8 cellular contexts compared by ENCODE assay signal in genomic region chr1:203273206-203273868, GRCh38. TPM values are rescaled to one million over a fixed set of nuclear protein-coding genes. Genes with fewer than 3 reads are reported as not detected.
DNase-seq lines count a peak whose midpoint lies in the region; ATAC-seq and TF ChIP-seq lines count a peak whose summit lies in the region.

No MANE protein-coding gene starts in this region.

- H3K4me3 Mint-ChIP-seq in neural crest cell: no peak overlapping the region

- H3K4me1 ChIP-seq in DND-41 (ENCODE audit: insufficient read depth, low read length) (peaks cover 51% of the 10 kb centered on the region), GM23248 (ENCODE audit: insufficient read depth) (peaks cover 4% of the 10 kb centered on the region; the same call in 1 of the 2 replicates), stomach smooth muscle (ENCODE audit: control insufficient read depth, insufficient read depth, low read length) (peaks cover 69% of the 10 kb centered on the region)

- H3K4me1 Mint-ChIP-seq in neural crest cell: peaks cover 18% of the 10 kb centered on the region

- WGBS in GM23248 (ENCODE audit: low coverage in 1 of 2, low lambda C conversion rate in 2 of 2, missing lambda C conversion rate in 2 of 2), 2 experiments: 20% methylated on average over 32 of the region's 32 CpGs

- H3K9me2 ChIP-seq in GM23248 (ENCODE audit: insufficient read depth): no peaks in the 10 kb centered on the region

- no peak overlapping the region for H3K4me3 ChIP-seq in DND-41 (ENCODE audit: low read depth in 1 of 2, low read length in 2 of 2)
- no peak overlapping the region for H3K4me3 ChIP-seq in GM23248
- no peak overlapping the region for H3K4me3 ChIP-seq in fibroblast of villous mesenchyme (ENCODE audit: low read depth, low read length)
- peak overlapping the region; percentile 22 to 69 for H3K4me3 ChIP-seq in stomach smooth muscle (ENCODE audit: low read length in 2 of 2)

- H2AFZ ChIP-seq in DND-41 (ENCODE audit: low read depth, low read length): 0 out of 2 replicates have a peak overlapping the region, but pooled peaks have one; percentile 15
- H2AFZ ChIP-seq in GM23248: 0 out of 2 replicates have a peak overlapping the region, but pooled peaks have one; percentile 15

- no peaks in the 10 kb centered on the region for H3K9me3 Mint-ChIP-seq in neural crest cell

- H3K27ac Mint-ChIP-seq in neural crest cell (ENCODE audit: unreplicated experiment): no peak overlapping the region

- peak; percentile 86 for DNase-seq in DND-41
- peak; percentile 89 for DNase-seq in GM23248
- DNase-seq in LHCN-M2 (ENCODE audit: low read depth): peak; percentile 93
- DNase-seq in RKO (ENCODE audit: low spot score): peak; percentile 79
- DNase-seq in activated effector memory CD4-positive, alpha-beta T cell treated with Interleukin-2 at 50 U/mL for 16 hours: peak; percentile 86
- DNase-seq in fibroblast of villous mesenchyme (ENCODE audit: low read depth): peak; percentile 71
- peak; percentile 93 for DNase-seq in neural crest cell (ENCODE audit: low read depth, low spot score)

- TF ChIP-seq CTCF in DND-41 (IDR thresholded peaks at IDR 0.05; ENCODE audit: borderline replicate concordance, extremely low read depth, low read length, poor library complexity, severe bottlenecking) (peak; percentile 99), fibroblast of villous mesenchyme (IDR thresholded peaks at IDR 0.05; ENCODE audit: insufficient read depth, low read depth, low read length) (peak; percentile 89), neural crest cell (conservative IDR thresholded peaks at IDR 0.05) (peak; percentile 100)

- H3K27me3 Mint-ChIP-seq in neural crest cell (ENCODE audit: low read depth): no peaks in the 10 kb centered on the region

- H3K9me3 ChIP-seq in DND-41 (ENCODE audit: insufficient read depth, low read length, severe bottlenecking) (no peaks in the 10 kb centered on the region), GM23248 (ENCODE audit: low read depth) (no peaks in the 10 kb centered on the region), stomach smooth muscle (ENCODE audit: control insufficient read depth in 2 of 2, low read length in 2 of 2) (no peaks in the 10 kb centered on the region)

- H3K36me3 ChIP-seq in DND-41 (ENCODE audit: insufficient read depth, low read length) (no peaks in the 10 kb centered on the region), GM23248 (ENCODE audit: low read depth) (no peaks in the 10 kb centered on the region), stomach smooth muscle (ENCODE audit: control insufficient read depth in 2 of 2, insufficient read depth in 2 of 2, low read length in 2 of 2) (no peaks in the 10 kb centered on the region)

- 0 out of 2 replicates have a peak, but pooled peaks cover 7% of the 10 kb centered on the region for H3F3A ChIP-seq in GM23248 (ENCODE audit: insufficient read depth)

- H3K27me3 ChIP-seq in DND-41 (ENCODE audit: insufficient read depth, low read length, poor library complexity): no peaks in the 10 kb centered on the region
- no peaks in the 10 kb centered on the region for H3K27me3 ChIP-seq in GM23248 (replicated peaks; ENCODE audit: insufficient read depth)
- no peaks in the 10 kb centered on the region for H3K27me3 ChIP-seq in stomach smooth muscle (ENCODE audit: control insufficient read depth in 1 of 2, insufficient read depth in 2 of 2, low read length in 2 of 2)

- H4K20me1 ChIP-seq in DND-41 (ENCODE audit: insufficient read depth, low read length): no peaks in the 10 kb centered on the region
- H4K20me1 ChIP-seq in GM23248 (ENCODE audit: insufficient read depth): no peaks in the 10 kb centered on the region

- H3K79me2 ChIP-seq in DND-41 (ENCODE audit: insufficient read depth, low read length): no peaks in the 10 kb centered on the region
- no peaks in the 10 kb centered on the region for H3K79me2 ChIP-seq in GM23248 (ENCODE audit: insufficient read depth)

- H3K27ac ChIP-seq in DND-41 (ENCODE audit: low read length) (peak overlapping the region; percentile 55), GM23248 (no peak overlapping the region), stomach smooth muscle (ENCODE audit: low read length) (peak overlapping the region; percentile 100)

- H3K4me2 ChIP-seq in DND-41 (ENCODE audit: insufficient read depth, low read length) (peak overlapping the region; percentile 35; the same call in 1 of the 2 replicates), GM23248 (ENCODE audit: unreplicated experiment) (peak overlapping the region; percentile 30)

- in situ Hi-C loops in GM23248 (cut with MboI): loop anchor here (10.0 kb wide), 1 partner anchor 211 kb away; no protein-coding TSS in a partner anchor

- no peak overlapping the region; the same call in 1 of the 2 replicates for H3K9ac ChIP-seq in DND-41 (ENCODE audit: low read depth, low read length)
- no peak overlapping the region for H3K9ac ChIP-seq in GM23248
- H3K9ac ChIP-seq in stomach smooth muscle (ENCODE audit: low read length in 2 of 2): peak overlapping the region; percentile 85 to 86

- peak; percentile 84 for ATAC-seq in DND-41 (ENCODE audit: insufficient read depth, low read depth)

- no peaks in the 10 kb centered on the region for H3K36me3 Mint-ChIP-seq in neural crest cell (ENCODE audit: low read depth)

RNA-seq across cellular contexts. Expression of gene BTG2, which starts 32.0 kb away (rescaled TPM):
- total RNA-seq in GM23248 (2014; rRNA removed; shearing (Covaris generic)): 5.0 and 7.8 TPM in 2 replicates
- polyA plus RNA-seq in GM23248 (2016; fragmentation: Nextera tagmentation; extraction: Ambion mirVana): 7.5 and 7.9 TPM in 2 replicates
- 19.0 and 30.4 TPM in 2 replicates for total RNA-seq in LHCN-M2 (2014; rRNA removed)
- polyA plus RNA-seq in LHCN-M2 (2012): 25.1 TPM
- 6.4 and 13.8 TPM in 2 replicates for total RNA-seq in fibroblast of villous mesenchyme
- 16.1 and 18.1 TPM in 2 replicates for total RNA-seq in neural crest cell

RNA-seq across cellular contexts. Expression of gene CHIT1, which starts 43.9 kb away (rescaled TPM):
- not detected in 2 replicates for total RNA-seq in GM23248 (2014; rRNA removed; shearing (Covaris generic))
- not detected in 2 replicates for polyA plus RNA-seq in GM23248 (2016; fragmentation: Nextera tagmentation; extraction: Ambion mirVana)
- total RNA-seq in LHCN-M2 (2014; rRNA removed) (2.4 and 3.9 TPM in 2 replicates), fibroblast of villous mesenchyme (under 0.01 TPM in 1 of 2 replicates, not detected in the other), neural crest cell (not detected in 2 replicates)
- 3.3 TPM for polyA plus RNA-seq in LHCN-M2 (2012)

Comparison
In these comparisons a context has a peak if more than half of its experiments do, and no peak if none do; other contexts are left out.
1. H3K4me3 ChIP-seq: peak in stomach smooth muscle (2 of 2); none in DND-41 (0 of 2), GM23248 (single experiment) and fibroblast of villous mesenchyme (single experiment).
2. H3K9ac ChIP-seq: peak in stomach smooth muscle (2 of 2); none in DND-41 (single experiment) and GM23248 (single experiment).
3. Peak in every context shown above with its lines, with median percentiles within 50 percentile points of each other: DNase-seq and CTCF ChIP-seq.